In genomic region chr17:1030684-1031557, GRCh38 we compare ENCODE assay signal across 11 cellular contexts. TPM values are rescaled to one million over a fixed set of nuclear protein-coding genes. Genes with fewer than 3 reads are reported as not detected.
A peak's percentile ranks its signal among the peaks of the same experiment; 100 is the strongest.
DNase-seq lines count a peak whose midpoint lies in the region; ATAC-seq, FAIRE-seq and TF ChIP-seq lines count a peak whose summit lies in the region.
"Had no signal": no experiment of that assay in that cellular context is flagged by ENCODE, and none has a peak within 500 bp of the region (broad histone marks: within the 10 kb centered on the region; RNA-seq: fewer than 3 reads in every experiment).

No MANE protein-coding gene starts in this region.

- no peak overlapping the region; the same call in 1 of the 2 replicates for H4K8ac ChIP-seq in H1 (ENCODE audit: extremely low read depth, insufficient read depth, low read length)

- FAIRE-seq in H1 (lab: Jason Lieb, UNC), result no peak

- no peak overlapping the region; the same call in 1 of the 2 replicates for H3K18ac ChIP-seq in H1 (ENCODE audit: extremely low read depth, low read length)

- H3K4me3 Mint-ChIP-seq in activated CD4-positive, alpha-beta memory T cell treated with anti-CD3 and anti-CD28 coated beads for 36 hours, result no peak overlapping the region
- H3K4me3 Mint-ChIP-seq: activated CD8-positive, alpha-beta T cell treated with anti-CD3 and anti-CD28 coated beads, Interleukin-2, amount 10 ng/mL, durations not matched to agents 7 days and 5 days; HFFc6 had no signal

- no peak overlapping the region for H3K4ac ChIP-seq in H1 (replicated peaks; ENCODE audit: insufficient read length, low read depth, low read length)

- DNase-seq in H7 (peak; percentile 78), H1 (ENCODE audit: low read depth in 1 of 2, low spot score in 2 of 2) (peak in 1 of 2 experiments; percentile 63), left lobe of liver (ENCODE audit: low spot score) (peak; percentile 75), stomach (no peak)
- no peak for DNase-seq in stimulated activated CD4-positive, alpha-beta T cell treated with anti-CD3 and anti-CD28 coated beads, Interleukin-4, amount 100 ng/mL, for 24 hours
- DNase-seq in activated CD4-positive, alpha-beta memory T cell treated with anti-CD3 and anti-CD28 coated beads for 36 hours, result no peak
- DNase-seq: activated CD8-positive, alpha-beta T cell treated with anti-CD3 and anti-CD28 coated beads, Interleukin-2, amount 10 ng/mL, durations not matched to agents 7 days and 5 days; HFFc6; NCI-H1105 had no signal

- WGBS in H1 (ENCODE audit: extremely low coverage in 1 of 2, insufficient coverage in 1 of 2, insufficient read length in 1 of 2, insufficient replicate concordance in 2 of 2, low coverage in 1 of 2, low lambda C conversion rate in 2 of 2, missing lambda C conversion rate in 1 of 2), 2 experiments, result 44% methylated on average over 38 of the region's 48 CpGs; no CpG with 5 or more reads in 1 of the 2 experiments
- WGBS in stomach, 5 donors, result 50 to 71% (median 61%) methylated on average over 4 to 48 of the region's 48 CpGs

- no peak overlapping the region for H2BK5ac ChIP-seq in H1 (ENCODE audit: low read depth, low read length)

- CTCF ChIA-PET in H1 (lab: Charles Lee; ENCODE audit: partially characterized antibody), result interaction anchor here (1.1 to 4.3 kb wide), 7 partner anchors 8 to 156 kb away, joined by 3 to 24 read pairs (median 4); no protein-coding TSS in a partner anchor
- CTCF ChIA-PET in activated CD4-positive, alpha-beta memory T cell treated with anti-CD3 and anti-CD28 coated beads for 36 hours (lab: Charles Lee), result interaction anchor here (2.0 kb wide), 1 partner anchor 26 kb away, joined by 9 read pairs; no protein-coding TSS in a partner anchor

- peaks cover 0 to 9% (median 2%) of the 10 kb centered on the region in 4 experiments; a peak in 3 of 7 replicates for H3K4me1 ChIP-seq in H1 (replicated peaks in 1 of 4; ENCODE audit: control insufficient read depth in 3 of 4, insufficient read depth in 4 of 4, low read length in 3 of 4)
- H3K4me1 ChIP-seq in stomach, result peaks cover 24 to 46% (median 38%) of the 10 kb centered on the region in 4 donors

- H4K5ac ChIP-seq in H1 (ENCODE audit: insufficient read length, low read depth, low read length), result no peak overlapping the region

- 0 out of 2 replicates have a peak overlapping the region, but pooled peaks have one; percentile 18 for H2BK15ac ChIP-seq in H1 (ENCODE audit: low read length)

- H3K27ac Mint-ChIP-seq in activated CD4-positive, alpha-beta memory T cell treated with anti-CD3 and anti-CD28 coated beads for 36 hours, result no peak overlapping the region
- H3K27ac Mint-ChIP-seq: activated CD8-positive, alpha-beta T cell treated with anti-CD3 and anti-CD28 coated beads, Interleukin-2, amount 10 ng/mL, durations not matched to agents 7 days and 5 days; HFFc6 had no signal

- H3K4me3 ChIP-seq in H7 (ENCODE audit: insufficient read depth, low read depth, low read length), result peak overlapping the region; percentile 59
- H3K4me3 ChIP-seq in H1 (ENCODE audit: extremely low read depth in 1 of 4, insufficient read depth in 2 of 4, low read depth in 3 of 4, low read length in 4 of 4), result peak overlapping the region in 3 of 4 experiments; percentile 19 to 70 (median 35); a peak in 4 of 8 replicates
- H3K4me3 ChIP-seq in stomach, result peak overlapping the region; percentile 36 to 42 (median 40)

- H3K36me3 ChIP-seq in H7 (replicated peaks; ENCODE audit: control insufficient read depth, insufficient read depth, low read length) (no peaks in the 10 kb centered on the region), H1 (ENCODE audit: control insufficient read depth in 2 of 4, insufficient read depth in 4 of 4, low read length in 3 of 4) (no peaks in the 10 kb centered on the region; a peak in 1 of 8 replicates), stomach (peaks cover 5 to 60% (median 45%) of the 10 kb centered on the region in 4 donors)

- POLR2A ChIA-PET in H1 (lab: Charles Lee; ENCODE audit: partially characterized antibody), result interaction anchor here (1.0 kb wide), 1 partner anchor 30 kb away, joined by 3 read pairs; no protein-coding TSS in a partner anchor
- POLR2A ChIA-PET in activated CD4-positive, alpha-beta memory T cell treated with anti-CD3 and anti-CD28 coated beads for 36 hours (lab: Charles Lee), result no interaction called here

- no peaks in the 10 kb centered on the region for H3K27me3 Mint-ChIP-seq in activated CD4-positive, alpha-beta memory T cell treated with anti-CD3 and anti-CD28 coated beads for 36 hours

- H3K23ac ChIP-seq in H1 (ENCODE audit: insufficient read length), result no peak overlapping the region

- intact Hi-C loops in stomach (cut with DNase I; ENCODE audit: low total_unique reads), result no loop called here
- intact Hi-C loops in activated CD4-positive, alpha-beta memory T cell treated with anti-CD3 and anti-CD28 coated beads for 36 hours (cut with micrococcal nuclease), result no loop called here

- H3K79me1 ChIP-seq in H1 (ENCODE audit: low read depth, low read length), result no peaks in the 10 kb centered on the region

- no peaks in the 10 kb centered on the region for H3K79me2 ChIP-seq in H1 (ENCODE audit: control insufficient read depth in 1 of 2, insufficient read depth in 2 of 2, low read length in 2 of 2)

- no peak overlapping the region for H2BK120ac ChIP-seq in H1 (replicated peaks; ENCODE audit: low read depth, low read length)

- no peak overlapping the region for H2AK5ac ChIP-seq in H1 (ENCODE audit: low read depth, low read length)

- no peak overlapping the region for H3K14ac ChIP-seq in H1 (ENCODE audit: insufficient read length)

- peaks cover 3 to 17% of the 10 kb centered on the region in 2 experiments for H4K20me1 ChIP-seq in H1 (replicated peaks in 1 of 2; ENCODE audit: control insufficient read depth in 1 of 2, insufficient read depth in 2 of 2, low read length in 2 of 2)

- H3K56ac ChIP-seq in H1 (replicated peaks; ENCODE audit: insufficient read length, low read depth, low read length), result no peak overlapping the region

- no peak overlapping the region for H2BK12ac ChIP-seq in H1 (ENCODE audit: low read depth, low read length)

- peaks cover 7% of the 10 kb centered on the region; the same call in 1 of the 2 replicates for H3K23me2 ChIP-seq in H1 (ENCODE audit: low read depth, low read length)

- TF ChIP-seq POLR2A in H1 (IDR thresholded peaks at IDR 0.05; ENCODE audit: control extremely low read depth in 1 of 2, low read depth in 2 of 2, low read length in 2 of 2) (no peak), stomach (IDR thresholded peaks at IDR 0.05) (no peak)

- no peak overlapping the region for H4K91ac ChIP-seq in H1 (replicated peaks; ENCODE audit: insufficient read length, low read length)

- H3K27me3 ChIP-seq in H7 (ENCODE audit: control insufficient read depth, insufficient read depth, low read length), result peaks cover 8% of the 10 kb centered on the region
- peaks cover 0 to 14% (median 7%) of the 10 kb centered on the region in 4 experiments; a peak in 5 of 7 replicates for H3K27me3 ChIP-seq in H1 (replicated peaks in 1 of 4; ENCODE audit: control insufficient read depth in 3 of 4, extremely low read depth in 1 of 4, insufficient read depth in 3 of 4, low read length in 3 of 4)
- H3K27me3 ChIP-seq in stomach, result no peaks in the 10 kb centered on the region

- H3K27ac ChIP-seq in H1 (ENCODE audit: low read depth, low read length), result no peak overlapping the region
- H3K27ac ChIP-seq in stomach, result peak overlapping the region; percentile 32 to 73 (median 62)

- no peak overlapping the region for H2AFZ ChIP-seq in H1 (ENCODE audit: low read length)

- no peaks in the 10 kb centered on the region for H3K4me1 Mint-ChIP-seq in activated CD4-positive, alpha-beta memory T cell treated with anti-CD3 and anti-CD28 coated beads for 36 hours (ENCODE audit: low read depth)

- TF ChIP-seq CTCF in H1 (IDR thresholded peaks at IDR 0.05; ENCODE audit: control extremely low read depth in 1 of 3, insufficient read depth in 1 of 3, low read depth in 1 of 3, low read length in 3 of 3) (no peak), stomach (IDR thresholded peaks at IDR 0.05) (no peak)

- no peak overlapping the region for H3K9ac ChIP-seq in H1 (replicated peaks in 1 of 4; ENCODE audit: extremely low read depth in 1 of 4, low read depth in 3 of 4, low read length in 3 of 4)

- no peaks in the 10 kb centered on the region for H3K36me3 Mint-ChIP-seq in activated CD4-positive, alpha-beta memory T cell treated with anti-CD3 and anti-CD28 coated beads for 36 hours

- TF ChIP-seq RAD21 in H1 (IDR thresholded peaks at IDR 0.05 in 1 of 2, conservative IDR thresholded peaks at IDR 0.05 in 1 of 2; ENCODE audit: low read depth in 2 of 2, low read length in 2 of 2), result no peak

- H3K9me3 ChIP-seq in H1 (ENCODE audit: insufficient read depth in 2 of 2, low read depth in 1 of 2, low read length in 1 of 2) (no peaks in the 10 kb centered on the region), stomach (no peaks in the 10 kb centered on the region)

- TF ChIP-seq EP300 in H1 (IDR thresholded peaks at IDR 0.05; ENCODE audit: borderline replicate concordance in 1 of 2, low read depth in 2 of 2, low read length in 2 of 2) (no peak), stomach (IDR thresholded peaks at IDR 0.05) (no peak)

- ATAC-seq in left lobe of liver, result peak; percentile 88
- no peak for ATAC-seq in GM18870 (IDR thresholded peaks at IDR 0.05; ENCODE audit: unreplicated experiment)
- ATAC-seq in activated CD4-positive, CD25-positive, alpha-beta regulatory T cell treated with anti-CD3 and anti-CD28 coated beads, Interleukin-2, amount 50 U/mL, for 24 hours, result no peak
- ATAC-seq: activated CD8-positive, alpha-beta T cell treated with anti-CD3 and anti-CD28 coated beads, Interleukin-2, amount 10 ng/mL, durations not matched to agents 7 days and 5 days had no signal

- peak overlapping the region; percentile 26 to 58 for H3K4me2 ChIP-seq in H1 (ENCODE audit: insufficient read depth in 1 of 2, low read depth in 2 of 2, low read length in 2 of 2)

- no peak overlapping the region for H2BK20ac ChIP-seq in H1 (ENCODE audit: low read length)

- no peaks in the 10 kb centered on the region for H3K9me3 Mint-ChIP-seq in activated CD4-positive, alpha-beta memory T cell treated with anti-CD3 and anti-CD28 coated beads for 36 hours
- H3K9me3 Mint-ChIP-seq: HFFc6 had no signal

RNA-seq across cellular contexts. Expression of gene TIMM22, which starts 34.0 kb away (rescaled TPM):
- 20.8 and 31.0 TPM in 2 replicates for total RNA-seq in H7 (2014; rRNA removed; shearing (Covaris generic))
- 17.2 and 17.4 TPM in 2 replicates for total RNA-seq in H1 (2021; fragmentation: NEBNext Ultra II Directional; extraction: Animal tissue kit (Norgen Biotek cat#: 25700))
- 13.4 and 13.8 TPM in 2 replicates for polyA plus RNA-seq in H1 (2011; rRNA removed)
- 14.0 TPM for polyA plus RNA-seq in H1 (2011; cell fraction: cytosol; rRNA removed)
- polyA plus RNA-seq in H1 (2011; cell fraction: nucleus; rRNA removed), result 13.2 TPM
- polyA plus RNA-seq in H1 (2012, experiment 1 of 2), result 16.6 to 18.0 TPM (median 16.9 TPM) in 4 replicates
- 20.1 TPM for polyA plus RNA-seq in H1 (2012, experiment 2 of 2)
- polyA plus RNA-seq in H1 (2013, experiment 1 of 2), result 11.2 TPM
- 11.6 TPM for polyA plus RNA-seq in H1 (2013, experiment 2 of 2)
- polyA minus RNA-seq in H1 (2011; rRNA and poly(A)+ RNA removed), result 11.7 and 14.6 TPM in 2 replicates
- polyA minus RNA-seq in H1 (2011; cell fraction: cytosol; rRNA and poly(A)+ RNA removed), result 7.2 TPM
- polyA minus RNA-seq in H1 (2011; cell fraction: nucleus; rRNA and poly(A)+ RNA removed), result 18.9 TPM
- 4.2 TPM for total RNA-seq in left lobe of liver
- total RNA-seq in stomach, result 10 to 100 TPM in 2 of 5 donors, 1 to 10 TPM in 2, under 1 TPM in 1; 0.29 to 22.6 (median 8.9) TPM
- polyA plus RNA-seq in stomach, result 1 to 10 TPM; 7.3 to 9.5 (median 8.6) TPM
- 1 to 10 TPM; 8.0 to 9.6 TPM for total RNA-seq in activated CD4-positive, alpha-beta memory T cell treated with anti-CD3 and anti-CD28 coated beads for 36 hours

RNA-seq across cellular contexts. Expression of gene NXN, which starts 51.3 kb away (rescaled TPM):
- 127 and 142 TPM in 2 replicates for total RNA-seq in H7 (2014; rRNA removed; shearing (Covaris generic))
- total RNA-seq in H1 (2021; fragmentation: NEBNext Ultra II Directional; extraction: Animal tissue kit (Norgen Biotek cat#: 25700)), result 88.4 and 94.1 TPM in 2 replicates
- polyA plus RNA-seq in H1 (2011; rRNA removed) (107 and 205 TPM in 2 replicates), stomach (10 to 100 TPM; 17.9 to 33.8 (median 23.2) TPM)
- polyA plus RNA-seq in H1 (2011; cell fraction: cytosol; rRNA removed), result 64.0 TPM
- polyA plus RNA-seq in H1 (2011; cell fraction: nucleus; rRNA removed), result 91.0 TPM
- 66.9 to 74.9 TPM (median 72.0 TPM) in 4 replicates for polyA plus RNA-seq in H1 (2012, experiment 1 of 2)
- 66.3 TPM for polyA plus RNA-seq in H1 (2012, experiment 2 of 2)
- polyA plus RNA-seq in H1 (2013, experiment 1 of 2), result 53.1 TPM
- polyA plus RNA-seq in H1 (2013, experiment 2 of 2), result 63.6 TPM
- 85.6 and 114 TPM in 2 replicates for polyA minus RNA-seq in H1 (2011; rRNA and poly(A)+ RNA removed)
- 74.2 TPM for polyA minus RNA-seq in H1 (2011; cell fraction: cytosol; rRNA and poly(A)+ RNA removed)
- 46.8 TPM for polyA minus RNA-seq in H1 (2011; cell fraction: nucleus; rRNA and poly(A)+ RNA removed)
- total RNA-seq in left lobe of liver (8.1 TPM), stomach (10 to 100 TPM; 21.0 to 47.8 (median 26.9) TPM)
- under 1 TPM; 0.31 to 0.33 TPM for total RNA-seq in activated CD4-positive, alpha-beta memory T cell treated with anti-CD3 and anti-CD28 coated beads for 36 hours

Comparison
In these comparisons a context has a peak if more than half of its experiments do, and no peak if none do; other contexts are left out.
1. DNase-seq: peak in H7 (single experiment) and left lobe of liver (single experiment); none in stomach (single experiment), stimulated activated CD4-positive, alpha-beta T cell treated with anti-CD3 and anti-CD28 coated beads, Interleukin-4, amount 100 ng/mL, for 24 hours (single experiment) and activated CD4-positive, alpha-beta memory T cell treated with anti-CD3 and anti-CD28 coated beads for 36 hours (single experiment).
2. Peak in every context shown above with its lines, with median percentiles within 50 percentile points of each other: H3K4me3 ChIP-seq.